Comparison of ENCODE assay signal across 8 cellular contexts in the genomic region with DNA sequence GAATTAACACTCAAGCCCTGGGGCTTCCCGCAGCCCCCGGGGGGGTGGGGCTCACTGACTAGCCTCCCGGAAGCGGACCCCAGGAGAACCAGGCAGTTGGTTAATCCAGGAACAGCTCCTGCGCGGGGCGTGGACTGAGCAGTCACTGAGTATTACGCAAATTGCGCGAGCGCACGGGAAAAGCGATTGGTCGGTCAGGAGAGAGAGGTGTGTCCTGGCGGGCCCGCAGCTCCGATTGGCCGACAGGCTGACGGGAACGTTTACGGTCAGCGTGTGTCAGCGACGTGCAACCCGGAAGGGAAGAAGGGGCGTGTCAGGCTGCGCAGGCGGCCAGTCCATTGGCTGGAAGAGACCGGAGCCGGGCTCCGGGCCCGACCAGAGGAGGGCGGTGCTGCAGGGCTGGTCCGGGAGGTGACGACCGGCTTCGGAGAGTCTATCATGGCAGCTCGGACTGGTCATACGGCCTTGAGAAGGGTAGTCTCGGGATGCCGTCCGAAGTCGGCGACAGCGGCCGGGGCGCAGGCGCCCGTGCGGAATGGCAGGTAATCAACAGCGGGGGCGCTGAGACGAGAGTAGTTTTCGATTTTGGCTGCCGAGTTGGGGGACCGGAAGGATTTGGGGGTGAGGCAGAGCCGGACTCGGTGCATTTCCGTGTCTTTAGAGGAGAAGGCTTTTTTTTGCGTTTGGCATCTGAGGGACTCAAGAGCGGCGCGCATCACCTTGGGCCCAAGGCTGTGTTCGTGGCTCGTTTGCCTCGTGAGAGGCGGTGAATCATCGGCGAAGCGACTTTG. TPM values are rescaled to one million over a fixed set of nuclear protein-coding genes. Genes with fewer than 3 reads are reported as not detected.
DNase-seq lines count a peak whose midpoint lies in the region; ATAC-seq and TF ChIP-seq lines count a peak whose summit lies in the region.

Gene COQ10B, plus strand, starts transcription at position 430 of the 791 bp plus-strand sequence. Its CDS starts 9 bp downstream, at position 439.

- peaks cover 1 to 4% of the 10 kb centered on the region in 2 donors for H3K4me1 ChIP-seq in lung (ENCODE audit: control insufficient read depth in 2 of 2, insufficient read depth in 2 of 2, low read length in 2 of 2)

- H3K4me3 ChIP-seq in lung = peak within 1 kb of the TSS; percentile 86

- ATAC-seq in GM19468 (IDR thresholded peaks at IDR 0.05; ENCODE audit: extremely low read depth, unreplicated experiment) (peak; percentile 96), lung (ENCODE audit: insufficient read depth, low FRiP score) (peak; percentile 98)

- peak; percentile 8 for TF ChIP-seq CTCF in lung (IDR thresholded peaks at IDR 0.05; ENCODE audit: control extremely low read depth, extremely low read depth)

- H3K27ac ChIP-seq in lung (ENCODE audit: low read depth in 1 of 2, low read length in 1 of 2) = peak within 1 kb of the TSS; percentile 98 to 100

- no peaks in the 10 kb centered on the region for H3K9me3 ChIP-seq in lung (ENCODE audit: control insufficient read depth in 2 of 2, insufficient read depth in 1 of 2, low read length in 1 of 2)

- peak; percentile 99 for DNase-seq in COLO668 (lab: John Stamatoyannopoulos, UW; ENCODE audit: unreplicated experiment)
- DNase-seq in HS-5 (ENCODE audit: low read depth) = peak; percentile 98
- peak; percentile 99 for DNase-seq in NK-92 treated with Interleukin-12 subunit alpha and Interleukin-12 subunit beta, amount 100 ng/mL, for 24 hours (lab: John Stamatoyannopoulos, UW)
- DNase-seq in activated CD8-positive, alpha-beta memory T cell treated with anti-CD3 and anti-CD28 coated beads for 24 hours = peak; percentile 96
- peak; percentile 98 for DNase-seq in effector CD8-positive, alpha-beta T cell (lab: John Stamatoyannopoulos, UW)
- peak; percentile 99 for DNase-seq in lung (ENCODE audit: low spot score)
- peak; percentile 89 to 97 (median 96) for DNase-seq in stimulated activated CD4-positive, alpha-beta T cell treated with anti-CD3 and anti-CD28 coated beads, TNF-alpha, amount 100 ng/mL, for 4 hours (ENCODE audit: low read depth in 3 of 3)

- WGBS in lung, 2 donors = 0% methylated on average over 68 to 70 of the region's 70 CpGs

- no peaks in the 10 kb centered on the region for H3K27me3 ChIP-seq in lung (ENCODE audit: control insufficient read depth, insufficient read depth)

- H3K36me3 ChIP-seq in lung (ENCODE audit: control insufficient read depth in 2 of 2, insufficient read depth in 2 of 2, low read length in 2 of 2) = no peaks in the 10 kb centered on the region

RNA-seq across cellular contexts. Expression of gene COQ10B, which starts in this region (rescaled TPM):
- 10 to 100 TPM; 18.3 to 26.8 TPM for total RNA-seq in lung
- polyA plus RNA-seq in lung = 10 to 100 TPM; 13.3 to 23.5 TPM

Comparison
In these comparisons a context has a peak if more than half of its experiments do, and no peak if none do; other contexts are left out.
1. Peak in every context shown above with its lines: DNase-seq, ATAC-seq, H3K4me3 ChIP-seq and H3K27ac ChIP-seq.